ENCODE assay signal across 24 cellular contexts in genomic region chr1:18829671-18830070, GRCh38. TPM values are rescaled to one million over a fixed set of nuclear protein-coding genes. Genes with fewer than 3 reads are reported as not detected.
A peak's percentile ranks its signal among the peaks of the same experiment; 100 is the strongest.
DNase-seq lines count a peak whose midpoint lies in the region; ATAC-seq, FAIRE-seq and TF ChIP-seq lines count a peak whose summit lies in the region.
"Had no signal": no experiment of that assay in that cellular context is flagged by ENCODE, and none has a peak within 500 bp of the region (broad histone marks: within the 10 kb centered on the region; RNA-seq: fewer than 3 reads in every experiment).

No MANE protein-coding gene starts in this region.

- CTCF ChIA-PET in K562 (lab: Yijun Ruan, JAX; ENCODE audit: low intra/inter-chr PET ratio) (no interaction called here), Calu3 (lab: Charles Lee) (no interaction called here)

- no peak overlapping the region for H2AFZ ChIP-seq in K562 (ENCODE audit: low read depth, low read length)

- no peaks in the 10 kb centered on the region for H3K9me3 ChIP-seq in K562 (replicated peaks; ENCODE audit: control insufficient read depth, insufficient read depth, low read depth, low read length)
- H3K9me3 ChIP-seq: BE2C had no signal

- in situ Hi-C loops in K562 (cut with MboI) = no loop called here

- no peak overlapping the region for H3K4me2 ChIP-seq in K562 (ENCODE audit: insufficient read depth, low read length)
- H3K4me2 ChIP-seq: BLaER1 had no signal

- no peaks in the 10 kb centered on the region for H3K79me2 ChIP-seq in K562 (ENCODE audit: control insufficient read depth, insufficient read depth, low read length)

- H3K9me3 Mint-ChIP-seq in natural killer cell treated with Interleukin-12 subunit alpha and Interleukin-12 subunit beta and Interleukin-15 and Interleukin-18, amount 100 ng/mL, for 72 hours = peaks cover 12% of the 10 kb centered on the region
- H3K9me3 Mint-ChIP-seq in natural killer cell (peaks cover 9% of the 10 kb centered on the region in 2 donors), Calu3 (ENCODE audit: low read depth, unreplicated experiment) (peaks cover 3% of the 10 kb centered on the region)

- intact Hi-C loops in natural killer cell (cut with micrococcal nuclease) (no loop called here), K562 (cut with micrococcal nuclease) (no loop called here), Calu3 (cut with micrococcal nuclease; ENCODE audit: unreplicated experiment) (no loop called here)

- TF ChIP-seq RAD21 in K562 (CRISPR knock-in tag; conservative IDR thresholded peaks at IDR 0.05 in 1 of 2, IDR thresholded peaks at IDR 0.05 in 1 of 2) = no peak

- peak; percentile 40 for FAIRE-seq in K562 (lab: Jason Lieb, UNC)
- FAIRE-seq: A204.1, D721Med, G401.6, GM12891, GM19239 had no signal

- H3K4me1 ChIP-seq in K562 (replicated peaks in 1 of 2; ENCODE audit: control insufficient read depth in 2 of 2, insufficient read depth in 2 of 2, low read length in 2 of 2) = no peaks in the 10 kb centered on the region
- H3K4me1 ChIP-seq: BE2C, BLaER1 had no signal

- no peak for TF ChIP-seq EP300 in K562 (IDR thresholded peaks at IDR 0.05; ENCODE audit: low read length)

- H3K9ac ChIP-seq in K562 (ENCODE audit: insufficient read depth in 1 of 2, low read depth in 2 of 2, low read length in 2 of 2) = no peak overlapping the region
- H3K9ac ChIP-seq: BLaER1 had no signal

- no peaks in the 10 kb centered on the region for H3K27me3 Mint-ChIP-seq in natural killer cell treated with Interleukin-12 subunit alpha and Interleukin-12 subunit beta and Interleukin-15 and Interleukin-18, amount 100 ng/mL, for 72 hours
- H3K27me3 Mint-ChIP-seq in natural killer cell (ENCODE audit: low read depth in 2 of 2) (peaks cover 0 to 2% of the 10 kb centered on the region in 2 donors), Calu3 (ENCODE audit: unreplicated experiment) (peaks cover 40% of the 10 kb centered on the region)
- H3K27me3 Mint-ChIP-seq: CD4-positive, CD25-positive, alpha-beta regulatory T cell had no signal

- no peak overlapping the region for H3K27ac Mint-ChIP-seq in natural killer cell treated with Interleukin-12 subunit alpha and Interleukin-12 subunit beta and Interleukin-15 and Interleukin-18, amount 100 ng/mL, for 72 hours
- no peak overlapping the region for H3K27ac Mint-ChIP-seq in natural killer cell
- H3K27ac Mint-ChIP-seq in Calu3 (ENCODE audit: unreplicated experiment) = no peak overlapping the region
- H3K27ac Mint-ChIP-seq: CD14-positive monocyte; CD4-positive, alpha-beta memory T cell; CD4-positive, CD25-positive, alpha-beta regulatory T cell; CD8-positive, alpha-beta memory T cell had no signal

- no peak for ATAC-seq in natural killer cell treated with Interleukin-12 subunit alpha and Interleukin-12 subunit beta and Interleukin-15 and Interleukin-18, amount 100 ng/mL, for 72 hours
- no peak for ATAC-seq in natural killer cell
- ATAC-seq in K562 = no peak

- H3K4me3 ChIP-seq in K562 = no peak overlapping the region
- H3K4me3 ChIP-seq: BLaER1 had no signal

- peaks cover 0 to 15% of the 10 kb centered on the region in 2 experiments; a peak in 3 of 5 replicates for H3K27me3 ChIP-seq in K562 (ENCODE audit: control insufficient read depth in 2 of 2, insufficient read depth in 2 of 2, low read length in 2 of 2)
- H3K27me3 ChIP-seq: BE2C, BLaER1 had no signal

- no peak overlapping the region for H3K27ac ChIP-seq in K562 (ENCODE audit: extremely low read depth, low read depth, low read length)
- H3K27ac ChIP-seq: BLaER1 had no signal

- DNase-seq in natural killer cell treated with Interleukin-12 subunit alpha and Interleukin-12 subunit beta and Interleukin-15 and Interleukin-18, amount 100 ng/mL, for 72 hours (ENCODE audit: low spot score) = peak; percentile 13
- DNase-seq in natural killer cell (no peak), K562 (ENCODE audit: extremely low read depth in 1 of 4, low spot score in 3 of 4) (no peak), Calu3 (no peak), NCI-H446 (lab: John Stamatoyannopoulos, UW) (no peak)
- DNase-seq: 8988T; ACHN; BE2C; C1 segment of cervical spinal cord; CD4-positive, alpha-beta memory T cell; CD4-positive, CD25-positive, alpha-beta regulatory T cell; CD8-positive, alpha-beta memory T cell; COR-L47; DMS79 treated with DMSO at 0.1 percent for 48 hours; GF-D8 had no signal

- peaks cover 5% of the 10 kb centered on the region for H3K36me3 Mint-ChIP-seq in natural killer cell treated with Interleukin-12 subunit alpha and Interleukin-12 subunit beta and Interleukin-15 and Interleukin-18, amount 100 ng/mL, for 72 hours
- peaks cover 6% of the 10 kb centered on the region for H3K36me3 Mint-ChIP-seq in natural killer cell
- H3K36me3 Mint-ChIP-seq in Calu3 (ENCODE audit: insufficient read depth, unreplicated experiment) = no peaks in the 10 kb centered on the region
- H3K36me3 Mint-ChIP-seq: CD14-positive monocyte had no signal

- no peaks in the 10 kb centered on the region for H4K20me1 ChIP-seq in K562 (replicated peaks; ENCODE audit: control insufficient read depth, insufficient read depth, low read length)
- H4K20me1 ChIP-seq: BLaER1 had no signal

- 0% methylated on average over 1 of the region's 1 CpG for WGBS in K562 (ENCODE audit: insufficient coverage, low coverage, missing lambda C conversion rate)

- BruUV-seq in K562 (replicated peaks; lab: Mats Ljungman, UMichigan) = no TSS peak
- BruUV-seq in Calu3 (replicated peaks; lab: Mats Ljungman, UMichigan) = no TSS peak

- no peak for TF ChIP-seq CTCF in natural killer cell (IDR thresholded peaks at IDR 0.05)
- no peak for TF ChIP-seq CTCF in K562 (IDR thresholded peaks at IDR 0.05 in 2 of 3, conservative IDR thresholded peaks at IDR 0.05 in 1 of 3; ENCODE audit: insufficient read depth in 2 of 3, low read depth in 1 of 3, low read length in 3 of 3)
- TF ChIP-seq CTCF in Calu3 (IDR thresholded peaks at IDR 0.05; ENCODE audit: unreplicated experiment) = no peak

- TF ChIP-seq POLR2A in K562 (conservative IDR thresholded peaks at IDR 0.05) = no peak

- H3K36me3 ChIP-seq in K562 (ENCODE audit: control insufficient read depth, insufficient read depth, low read length) = no peaks in the 10 kb centered on the region
- H3K36me3 ChIP-seq: BE2C, BLaER1 had no signal

- no peak overlapping the region for H3K4me3 Mint-ChIP-seq in natural killer cell treated with Interleukin-12 subunit alpha and Interleukin-12 subunit beta and Interleukin-15 and Interleukin-18, amount 100 ng/mL, for 72 hours
- H3K4me3 Mint-ChIP-seq in natural killer cell (no peak overlapping the region), Calu3 (ENCODE audit: low read depth, unreplicated experiment) (no peak overlapping the region)
- H3K4me3 Mint-ChIP-seq: CD14-positive monocyte; CD4-positive, alpha-beta memory T cell; CD4-positive, CD25-positive, alpha-beta regulatory T cell; CD8-positive, alpha-beta memory T cell had no signal

- H3K4me1 Mint-ChIP-seq in natural killer cell treated with Interleukin-12 subunit alpha and Interleukin-12 subunit beta and Interleukin-15 and Interleukin-18, amount 100 ng/mL, for 72 hours (ENCODE audit: low read depth in 2 of 2) = peaks cover 17 to 22% of the 10 kb centered on the region in 2 donors
- H3K4me1 Mint-ChIP-seq in natural killer cell (peaks cover 12 to 33% of the 10 kb centered on the region in 2 donors), Calu3 (ENCODE audit: low read depth, unreplicated experiment) (no peaks in the 10 kb centered on the region)
- H3K4me1 Mint-ChIP-seq: CD14-positive monocyte; CD4-positive, alpha-beta memory T cell had no signal

- H3K9me1 ChIP-seq in K562 (ENCODE audit: control insufficient read depth, insufficient read depth, low read length) = no peaks in the 10 kb centered on the region

- POLR2A ChIA-PET in K562 (lab: Yijun Ruan, JAX) = interaction anchor here (0.7 kb wide), 1 partner anchor 583 kb away, joined by 4 read pairs; no protein-coding TSS in a partner anchor

TF ChIP-seq in K562, 482 proteins besides CTCF, POLR2A, EP300 and RAD21:
- TF ChIP-seq ZNF12 (CRISPR knock-in tag; IDR thresholded peaks at IDR 0.05) = peak; percentile 58; the same call in 1 of the 2 replicates
- TF ChIP-seq ZNF232 (CRISPR knock-in tag; IDR thresholded peaks at IDR 0.05) = no peak

RNA-seq across cellular contexts. Expression of gene TAS1R2, which starts 29.8 kb away (rescaled TPM):
- not detected for total RNA-seq in natural killer cell treated with Interleukin-12 subunit alpha and Interleukin-12 subunit beta and Interleukin-15 and Interleukin-18, amount 100 ng/mL, for 72 hours
- total RNA-seq in natural killer cell (not detected), K562 (2014; rRNA removed) (not detected in 2 replicates), K562 (2014; rRNA removed; fragmentation: Illumina TruSeq; extraction: Trizol) (not detected in 2 replicates), K562 (2015; rRNA removed; fragmentation: Illumina TruSeq; extraction: Trizol) (not detected in 2 replicates), K562 (2021) (not detected in 2 replicates), Calu3 (2022) (not detected in 2 replicates)
- total RNA-seq in K562 (2011; cell fraction: chromatin; rRNA removed; ENCODE audit: low replicate concordance) = not detected in 2 replicates
- total RNA-seq in K562 (2011; cell fraction: nucleolus; rRNA removed) = not detected in 2 replicates
- not detected in 2 replicates for total RNA-seq in K562 (2011; cell fraction: nucleoplasm; rRNA removed)
- polyA plus RNA-seq in K562 (2011; rRNA removed) (not detected in 2 replicates), K562 (2014; fragmentation: Illumina TruSeq; extraction: Trizol) (not detected in 2 replicates), K562 (2014; fragmentation: Nextera tagmentation; extraction: Ambion mirVana) (not detected), K562 (2014; rRNA removed) (not detected in 2 replicates)
- 0.03 TPM in 1 of 2 replicates, not detected in the other for polyA plus RNA-seq in K562 (2011; cell fraction: cytosol; rRNA removed)
- polyA plus RNA-seq in K562 (2011; cell fraction: nucleus; rRNA removed) = 0.04 TPM in 1 of 2 replicates, not detected in the other
- polyA plus RNA-seq in K562 (2012) = not detected in 2 replicates
- polyA minus RNA-seq in K562 (2011; rRNA and poly(A)+ RNA removed) = not detected in 2 replicates
- polyA minus RNA-seq in K562 (2011; cell fraction: cytosol; rRNA and poly(A)+ RNA removed) = not detected in 2 replicates
- polyA minus RNA-seq in K562 (2011; cell fraction: nucleus; rRNA and poly(A)+ RNA removed) = not detected in 2 replicates
- total RNA-seq: A673; CD4-positive, alpha-beta memory T cell; CD4-positive, CD25-positive, alpha-beta regulatory T cell; CD8-positive, alpha-beta memory T cell had no signal
- polyA plus RNA-seq: AG04450; CD14-positive monocyte; CD4-positive, alpha-beta memory T cell; CD4-positive, CD25-positive, alpha-beta regulatory T cell; CD8-positive, alpha-beta memory T cell had no signal
